Comparison of ENCODE assay signal across 1 cellular context in genomic region chr7:101126651-101127459, GRCh38.
TF ChIP-seq lines count a peak whose summit lies in the region.

Gene SERPINE1, plus strand, starts transcription at chr7:101127104. Its CDS starts 1,290 bp downstream, at chr7:101128394.

TF ChIP-seq in HepG2, 621 proteins besides CTCF, POLR2A, EP300 and RAD21 (continued from another document and continues in another):
- TF ChIP-seq ZEB1 (IDR thresholded peaks at IDR 0.05; ENCODE audit: insufficient replicate concordance, low read depth), result peak; percentile 59
- TF ChIP-seq ZNF382 (CRISPR knock-in tag; IDR thresholded peaks at IDR 0.05; ENCODE audit: borderline replicate concordance), result no peak
- 0 out of 2 replicates have a peak, but pooled peaks have one; percentile 44 for TF ChIP-seq KLF12 (CRISPR knock-in tag; IDR thresholded peaks at IDR 0.05; ENCODE audit: borderline replicate concordance)
- TF ChIP-seq POLR2AphosphoS2 (IDR thresholded peaks at IDR 0.05; ENCODE audit: low read depth, low read length), result no peak; the same call in 1 of the 2 replicates
- TF ChIP-seq CSRNP2 (CRISPR knock-in tag; conservative IDR thresholded peaks at IDR 0.05; ENCODE audit: low read depth), result no peak
- TF ChIP-seq HNRNPUL1 (IDR thresholded peaks at IDR 0.05; ENCODE audit: low read depth, low read length), result no peak
- peak; percentile 85 for TF ChIP-seq ZNF263 (CRISPR knock-in tag; IDR thresholded peaks at IDR 0.05)
- peak; percentile 75; the same call in 1 of the 2 replicates for TF ChIP-seq FOXA3 (CRISPR knock-in tag; IDR thresholded peaks at IDR 0.05)
- TF ChIP-seq ZBTB1 (CRISPR knock-in tag; IDR thresholded peaks at IDR 0.05; ENCODE audit: borderline replicate concordance), result no peak
- TF ChIP-seq, protein P1, sequence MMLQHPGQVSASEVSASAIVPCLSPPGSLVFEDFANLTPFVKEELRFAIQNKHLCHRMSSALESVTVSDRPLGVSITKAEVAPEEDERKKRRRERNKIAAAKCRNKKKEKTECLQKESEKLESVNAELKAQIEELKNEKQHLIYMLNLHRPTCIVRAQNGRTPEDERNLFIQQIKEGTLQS (CRISPR knock-in tag; IDR thresholded peaks at IDR 0.05), result peak; percentile 25; the same call in 1 of the 2 replicates
- no peak; the same call in 1 of the 2 replicates for TF ChIP-seq ZBTB8A (CRISPR knock-in tag; IDR thresholded peaks at IDR 0.05; ENCODE audit: borderline replicate concordance, low read depth)
- TF ChIP-seq PHF5A (CRISPR knock-in tag; IDR thresholded peaks at IDR 0.05; ENCODE audit: low read depth, unreplicated experiment), result peak; percentile 90
- TF ChIP-seq ZNF496 (CRISPR knock-in tag; IDR thresholded peaks at IDR 0.05; ENCODE audit: insufficient replicate concordance), result no peak
- TF ChIP-seq ATM (IDR thresholded peaks at IDR 0.05; ENCODE audit: borderline replicate concordance), result no peak
- TF ChIP-seq KAT7 (CRISPR knock-in tag; IDR thresholded peaks at IDR 0.05; ENCODE audit: borderline replicate concordance), result no peak
- peak; percentile 77 for TF ChIP-seq SAFB2 (CRISPR knock-in tag; IDR thresholded peaks at IDR 0.05; ENCODE audit: borderline replicate concordance, low read depth)
- TF ChIP-seq CBFB (CRISPR knock-in tag; IDR thresholded peaks at IDR 0.05), result peak; percentile 33; the same call in 1 of the 2 replicates
- TF ChIP-seq ZSCAN22 (CRISPR knock-in tag; IDR thresholded peaks at IDR 0.05), result no peak
- TF ChIP-seq MED8 (CRISPR knock-in tag; IDR thresholded peaks at IDR 0.05; ENCODE audit: insufficient replicate concordance), result peak; percentile 93
- TF ChIP-seq ZBTB42 (CRISPR knock-in tag; IDR thresholded peaks at IDR 0.05), result no peak
- TF ChIP-seq ZFP37 (CRISPR knock-in tag; IDR thresholded peaks at IDR 0.05; ENCODE audit: borderline replicate concordance), result no peak
- no peak; the same call in 1 of the 2 replicates for TF ChIP-seq ZNF776 (CRISPR knock-in tag; IDR thresholded peaks at IDR 0.05)
- peak; percentile 75 for TF ChIP-seq ZNF543 (CRISPR knock-in tag; IDR thresholded peaks at IDR 0.05)
- TF ChIP-seq, protein P2, sequence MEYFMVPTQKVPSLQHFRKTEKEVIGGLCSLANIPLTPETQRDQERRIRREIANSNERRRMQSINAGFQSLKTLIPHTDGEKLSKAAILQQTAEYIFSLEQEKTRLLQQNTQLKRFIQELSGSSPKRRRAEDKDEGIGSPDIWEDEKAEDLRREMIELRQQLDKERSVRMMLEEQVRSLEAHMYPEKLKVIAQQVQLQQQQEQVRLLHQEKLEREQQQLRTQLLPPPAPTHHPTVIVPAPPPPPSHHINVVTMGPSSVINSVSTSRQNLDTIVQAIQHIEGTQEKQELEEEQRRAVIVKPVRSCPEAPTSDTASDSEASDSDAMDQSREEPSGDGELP (IDR thresholded peaks at IDR 0.05; ENCODE audit: borderline replicate concordance, low read depth), result peak; percentile 98
- peak; percentile 75 for TF ChIP-seq HNF1A (IDR thresholded peaks at IDR 0.05; ENCODE audit: low read depth)
- peak; percentile 89 for TF ChIP-seq HNF1A (CRISPR knock-in tag; IDR thresholded peaks at IDR 0.05; ENCODE audit: borderline replicate concordance)
- TF ChIP-seq KMT2B (CRISPR knock-in tag; IDR thresholded peaks at IDR 0.05), result no peak
- no peak for TF ChIP-seq MBNL3 (CRISPR knock-in tag; conservative IDR thresholded peaks at IDR 0.05)
- peak in 1 of 2 experiments; percentile 81; a peak in 2 of 4 replicates for TF ChIP-seq ATF4 (CRISPR knock-in tag; IDR thresholded peaks at IDR 0.05)
- TF ChIP-seq SATB2 (CRISPR knock-in tag; IDR thresholded peaks at IDR 0.05), result no peak
- TF ChIP-seq, protein P3, sequence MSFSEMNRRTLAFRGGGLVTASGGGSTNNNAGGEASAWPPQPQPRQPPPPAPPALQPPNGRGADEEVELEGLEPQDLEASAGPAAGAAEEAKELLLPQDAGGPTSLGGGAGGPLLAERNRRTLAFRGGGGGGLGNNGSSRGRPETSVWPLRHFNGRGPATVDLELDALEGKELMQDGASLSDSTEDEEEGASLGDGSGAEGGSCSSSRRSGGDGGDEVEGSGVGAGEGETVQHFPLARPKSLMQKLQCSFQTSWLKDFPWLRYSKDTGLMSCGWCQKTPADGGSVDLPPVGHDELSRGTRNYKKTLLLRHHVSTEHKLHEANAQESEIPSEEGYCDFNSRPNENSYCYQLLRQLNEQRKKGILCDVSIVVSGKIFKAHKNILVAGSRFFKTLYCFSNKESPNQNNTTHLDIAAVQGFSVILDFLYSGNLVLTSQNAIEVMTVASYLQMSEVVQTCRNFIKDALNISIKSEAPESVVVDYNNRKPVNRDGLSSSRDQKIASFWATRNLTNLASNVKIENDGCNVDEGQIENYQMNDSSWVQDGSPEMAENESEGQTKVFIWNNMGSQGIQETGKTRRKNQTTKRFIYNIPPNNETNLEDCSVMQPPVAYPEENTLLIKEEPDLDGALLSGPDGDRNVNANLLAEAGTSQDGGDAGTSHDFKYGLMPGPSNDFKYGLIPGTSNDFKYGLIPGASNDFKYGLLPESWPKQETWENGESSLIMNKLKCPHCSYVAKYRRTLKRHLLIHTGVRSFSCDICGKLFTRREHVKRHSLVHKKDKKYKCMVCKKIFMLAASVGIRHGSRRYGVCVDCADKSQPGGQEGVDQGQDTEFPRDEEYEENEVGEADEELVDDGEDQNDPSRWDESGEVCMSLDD (CRISPR knock-in tag; IDR thresholded peaks at IDR 0.05; ENCODE audit: borderline replicate concordance), result peak; percentile 87; the same call in 1 of the 2 replicates
- 0 out of 2 replicates have a peak, but pooled peaks have one; percentile 13 for TF ChIP-seq ZNF709 (CRISPR knock-in tag; IDR thresholded peaks at IDR 0.05)
- TF ChIP-seq FOXK1 (CRISPR knock-in tag; IDR thresholded peaks at IDR 0.05; ENCODE audit: borderline replicate concordance, low read depth), result peak; percentile 78; the same call in 1 of the 2 replicates
- TF ChIP-seq PATZ1 (CRISPR knock-in tag; IDR thresholded peaks at IDR 0.05), result peak; percentile 96
- no peak; the same call in 1 of the 2 replicates for TF ChIP-seq GATA4 (IDR thresholded peaks at IDR 0.05; ENCODE audit: borderline replicate concordance, low read depth)
- TF ChIP-seq MEF2D (CRISPR knock-in tag; IDR thresholded peaks at IDR 0.05), result peak; percentile 88
- peak; percentile 75 for TF ChIP-seq FOXJ3 (CRISPR knock-in tag; IDR thresholded peaks at IDR 0.05; ENCODE audit: borderline replicate concordance)
- TF ChIP-seq CHD2 (IDR thresholded peaks at IDR 0.05; ENCODE audit: low read depth, low read length), result no peak
- no peak for TF ChIP-seq NR1H2 (CRISPR knock-in tag; IDR thresholded peaks at IDR 0.05; ENCODE audit: borderline replicate concordance, low read depth)
- TF ChIP-seq, protein P4, sequence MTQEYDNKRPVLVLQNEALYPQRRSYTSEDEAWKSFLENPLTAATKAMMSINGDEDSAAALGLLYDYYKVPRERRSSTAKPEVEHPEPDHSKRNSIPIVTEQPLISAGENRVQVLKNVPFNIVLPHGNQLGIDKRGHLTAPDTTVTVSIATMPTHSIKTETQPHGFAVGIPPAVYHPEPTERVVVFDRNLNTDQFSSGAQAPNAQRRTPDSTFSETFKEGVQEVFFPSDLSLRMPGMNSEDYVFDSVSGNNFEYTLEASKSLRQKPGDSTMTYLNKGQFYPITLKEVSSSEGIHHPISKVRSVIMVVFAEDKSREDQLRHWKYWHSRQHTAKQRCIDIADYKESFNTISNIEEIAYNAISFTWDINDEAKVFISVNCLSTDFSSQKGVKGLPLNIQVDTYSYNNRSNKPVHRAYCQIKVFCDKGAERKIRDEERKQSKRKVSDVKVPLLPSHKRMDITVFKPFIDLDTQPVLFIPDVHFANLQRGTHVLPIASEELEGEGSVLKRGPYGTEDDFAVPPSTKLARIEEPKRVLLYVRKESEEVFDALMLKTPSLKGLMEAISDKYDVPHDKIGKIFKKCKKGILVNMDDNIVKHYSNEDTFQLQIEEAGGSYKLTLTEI (CRISPR knock-in tag; conservative IDR thresholded peaks at IDR 0.05), result no peak
- TF ChIP-seq KDM6A (CRISPR knock-in tag; IDR thresholded peaks at IDR 0.05; ENCODE audit: low read depth), result no peak; the same call in 1 of the 2 replicates
- no peak for TF ChIP-seq AGO2 (optimal IDR thresholded peaks at IDR 0.05; ENCODE audit: low read depth, low read length)
- no peak for TF ChIP-seq RFX3 (CRISPR knock-in tag; IDR thresholded peaks at IDR 0.05)
- peak; percentile 0 for TF ChIP-seq ZNF605 (CRISPR knock-in tag; IDR thresholded peaks at IDR 0.05)
- no peak for TF ChIP-seq ZNF234 (CRISPR knock-in tag; conservative IDR thresholded peaks at IDR 0.05)
- TF ChIP-seq TP53 (CRISPR knock-in tag; conservative IDR thresholded peaks at IDR 0.05), result peak; percentile 94; the same call in 1 of the 2 replicates
- TF ChIP-seq, protein P5, sequence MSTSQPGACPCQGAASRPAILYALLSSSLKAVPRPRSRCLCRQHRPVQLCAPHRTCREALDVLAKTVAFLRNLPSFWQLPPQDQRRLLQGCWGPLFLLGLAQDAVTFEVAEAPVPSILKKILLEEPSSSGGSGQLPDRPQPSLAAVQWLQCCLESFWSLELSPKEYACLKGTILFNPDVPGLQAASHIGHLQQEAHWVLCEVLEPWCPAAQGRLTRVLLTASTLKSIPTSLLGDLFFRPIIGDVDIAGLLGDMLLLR (CRISPR knock-in tag; IDR thresholded peaks at IDR 0.05), result no peak
- TF ChIP-seq ZNF235 (CRISPR knock-in tag; IDR thresholded peaks at IDR 0.05; ENCODE audit: borderline replicate concordance), result peak; percentile 82; the same call in 1 of the 2 replicates
- TF ChIP-seq ZNF20 (CRISPR knock-in tag; IDR thresholded peaks at IDR 0.05), result no peak
- TF ChIP-seq ZBTB20 (CRISPR knock-in tag; IDR thresholded peaks at IDR 0.05; ENCODE audit: borderline replicate concordance, low read depth), result peak; percentile 58; the same call in 1 of the 2 replicates
- no peak for TF ChIP-seq ZFYVE20 (CRISPR knock-in tag; IDR thresholded peaks at IDR 0.05; ENCODE audit: borderline replicate concordance, low read depth)
- no peak for TF ChIP-seq ZNF724P (CRISPR knock-in tag; IDR thresholded peaks at IDR 0.05; ENCODE audit: borderline replicate concordance)
- TF ChIP-seq CC2D1A (CRISPR knock-in tag; IDR thresholded peaks at IDR 0.05), result no peak
- no peak for TF ChIP-seq CBX5 (CRISPR knock-in tag; IDR thresholded peaks at IDR 0.05; ENCODE audit: borderline replicate concordance)
- TF ChIP-seq ZNF317 (CRISPR knock-in tag; IDR thresholded peaks at IDR 0.05), result peak; percentile 72; the same call in 1 of the 2 replicates
- no peak; the same call in none of the 2 replicates for TF ChIP-seq PPARG (CRISPR knock-in tag; conservative IDR thresholded peaks at IDR 0.05)
- no peak for TF ChIP-seq IKZF1 (IDR thresholded peaks at IDR 0.05)
- no peak for TF ChIP-seq ZBTB21 (CRISPR knock-in tag; IDR thresholded peaks at IDR 0.05)
- TF ChIP-seq REPIN1 (CRISPR knock-in tag; IDR thresholded peaks at IDR 0.05; ENCODE audit: borderline replicate concordance, low read depth), result peak; percentile 81
